9 cellular contexts compared by ENCODE assay signal in the genomic region with DNA sequence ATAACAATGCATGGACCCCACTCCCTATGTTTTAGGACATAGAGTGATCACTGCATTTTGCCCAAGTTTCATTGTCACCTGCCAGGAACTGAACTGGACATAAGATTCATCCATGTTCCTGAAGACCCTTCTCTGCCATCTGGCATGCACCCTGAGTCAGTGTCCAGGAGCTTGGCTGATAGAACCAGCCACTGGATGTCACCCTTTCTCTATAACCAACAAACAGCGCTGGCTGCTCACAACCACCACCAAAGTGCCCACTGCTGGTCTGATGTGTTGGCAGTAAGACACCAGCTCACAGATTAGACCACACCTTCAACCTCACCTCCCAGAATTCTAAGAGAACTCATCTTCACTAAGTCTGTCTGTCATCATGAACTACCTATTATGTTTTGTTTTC.
DNase-seq lines count a peak whose midpoint lies in the region; ATAC-seq and TF ChIP-seq lines count a peak whose summit lies in the region.
"Had no signal": no experiment of that assay in that cellular context is flagged by ENCODE, and none has a peak within 500 bp of the region (broad histone marks: within the 10 kb centered on the region; RNA-seq: fewer than 3 reads in every experiment).

No MANE protein-coding gene starts in this region.

- ATAC-seq in HG03378 (IDR thresholded peaks at IDR 0.05; ENCODE audit: unreplicated experiment) (peak; percentile 62), GM18907 (IDR thresholded peaks at IDR 0.05; ENCODE audit: unreplicated experiment) (no peak)
- ATAC-seq in stimulated activated effector memory CD8-positive, alpha-beta T cell treated with anti-CD3 and anti-CD28 coated beads, Interleukin-12 subunit alpha, Interleukin-12 subunit beta, amount 100 ng/mL, for 72 hours, result no peak

- DNase-seq in COR-L47 (lab: John Stamatoyannopoulos, UW) (peak; percentile 84), NCI-H82 treated with DMSO at 0.1 percent for 48 hours (lab: John Stamatoyannopoulos, UW; ENCODE audit: unreplicated experiment) (peak; percentile 18), fibroblast of mammary gland (ENCODE audit: low read depth) (peak; percentile 28), stromal cell of bone marrow (ENCODE audit: low read depth) (peak; percentile 12)
- DNase-seq in stimulated activated effector memory CD8-positive, alpha-beta T cell treated with anti-CD3 and anti-CD28 coated beads, Interleukin-12 subunit alpha, Interleukin-12 subunit beta, amount 100 ng/mL, for 72 hours (ENCODE audit: low spot score in 2 of 2), result no peak
- DNase-seq in effector memory CD4-positive, alpha-beta T cell, result no peak

- no peak overlapping the region for H3K27ac ChIP-seq in effector memory CD4-positive, alpha-beta T cell (ENCODE audit: insufficient read depth, low read length, poor library complexity, severe bottlenecking)
- H3K27ac ChIP-seq: adrenal gland had no signal

- H3K4me3 Mint-ChIP-seq in stimulated activated effector memory CD8-positive, alpha-beta T cell treated with anti-CD3 and anti-CD28 coated beads, Interleukin-12 subunit alpha, Interleukin-12 subunit beta, amount 100 ng/mL, for 72 hours, result no peak overlapping the region

- no peaks in the 10 kb centered on the region for H3K4me1 Mint-ChIP-seq in stimulated activated effector memory CD8-positive, alpha-beta T cell treated with anti-CD3 and anti-CD28 coated beads, Interleukin-12 subunit alpha, Interleukin-12 subunit beta, amount 100 ng/mL, for 72 hours

- no peak overlapping the region for H3K27ac Mint-ChIP-seq in stimulated activated effector memory CD8-positive, alpha-beta T cell treated with anti-CD3 and anti-CD28 coated beads, Interleukin-12 subunit alpha, Interleukin-12 subunit beta, amount 100 ng/mL, for 72 hours

- no peaks in the 10 kb centered on the region for H3K36me3 Mint-ChIP-seq in stimulated activated effector memory CD8-positive, alpha-beta T cell treated with anti-CD3 and anti-CD28 coated beads, Interleukin-12 subunit alpha, Interleukin-12 subunit beta, amount 100 ng/mL, for 72 hours

- H3K9me3 ChIP-seq in effector memory CD4-positive, alpha-beta T cell (ENCODE audit: control insufficient read depth, low read length), result no peaks in the 10 kb centered on the region
- H3K9me3 ChIP-seq: adrenal gland had no signal

- H3K36me3 ChIP-seq in effector memory CD4-positive, alpha-beta T cell (ENCODE audit: control insufficient read depth, insufficient read depth, low read length), result no peaks in the 10 kb centered on the region
- H3K36me3 ChIP-seq: adrenal gland had no signal

- no peak for TF ChIP-seq CTCF in fibroblast of mammary gland (conservative IDR thresholded peaks at IDR 0.05; ENCODE audit: control insufficient read depth, insufficient read depth, low read depth, low read length)

- H3K4me3 ChIP-seq in fibroblast of mammary gland (ENCODE audit: control insufficient read depth, low read depth, low read length), result no peak overlapping the region
- no peak overlapping the region for H3K4me3 ChIP-seq in effector memory CD4-positive, alpha-beta T cell (ENCODE audit: insufficient read depth, low read depth, low read length, poor library complexity, severe bottlenecking)
- H3K4me3 ChIP-seq: adrenal gland had no signal

- no peaks in the 10 kb centered on the region for H3K27me3 ChIP-seq in effector memory CD4-positive, alpha-beta T cell (replicated peaks; ENCODE audit: control insufficient read depth, insufficient read depth, low read length, poor library complexity, severe bottlenecking)
- H3K27me3 ChIP-seq: adrenal gland had no signal

- no peaks in the 10 kb centered on the region for H3K4me1 ChIP-seq in effector memory CD4-positive, alpha-beta T cell (ENCODE audit: control insufficient read depth, insufficient read depth, low read length, poor library complexity, severe bottlenecking)
- H3K4me1 ChIP-seq: adrenal gland had no signal

- H3K9me3 Mint-ChIP-seq in stimulated activated effector memory CD8-positive, alpha-beta T cell treated with anti-CD3 and anti-CD28 coated beads, Interleukin-12 subunit alpha, Interleukin-12 subunit beta, amount 100 ng/mL, for 72 hours, result no peaks in the 10 kb centered on the region

Comparison
In these comparisons a context has a peak if more than half of its experiments do, and no peak if none do; other contexts are left out.
1. DNase-seq: peak in COR-L47 (single experiment), NCI-H82 treated with DMSO at 0.1 percent for 48 hours (single experiment), fibroblast of mammary gland (single experiment) and stromal cell of bone marrow (single experiment); none in stimulated activated effector memory CD8-positive, alpha-beta T cell treated with anti-CD3 and anti-CD28 coated beads, Interleukin-12 subunit alpha, Interleukin-12 subunit beta, amount 100 ng/mL, for 72 hours (0 of 2) and effector memory CD4-positive, alpha-beta T cell (0 of 3).